Comparison of ENCODE assay signal across 8 cellular contexts in the genomic region with DNA sequence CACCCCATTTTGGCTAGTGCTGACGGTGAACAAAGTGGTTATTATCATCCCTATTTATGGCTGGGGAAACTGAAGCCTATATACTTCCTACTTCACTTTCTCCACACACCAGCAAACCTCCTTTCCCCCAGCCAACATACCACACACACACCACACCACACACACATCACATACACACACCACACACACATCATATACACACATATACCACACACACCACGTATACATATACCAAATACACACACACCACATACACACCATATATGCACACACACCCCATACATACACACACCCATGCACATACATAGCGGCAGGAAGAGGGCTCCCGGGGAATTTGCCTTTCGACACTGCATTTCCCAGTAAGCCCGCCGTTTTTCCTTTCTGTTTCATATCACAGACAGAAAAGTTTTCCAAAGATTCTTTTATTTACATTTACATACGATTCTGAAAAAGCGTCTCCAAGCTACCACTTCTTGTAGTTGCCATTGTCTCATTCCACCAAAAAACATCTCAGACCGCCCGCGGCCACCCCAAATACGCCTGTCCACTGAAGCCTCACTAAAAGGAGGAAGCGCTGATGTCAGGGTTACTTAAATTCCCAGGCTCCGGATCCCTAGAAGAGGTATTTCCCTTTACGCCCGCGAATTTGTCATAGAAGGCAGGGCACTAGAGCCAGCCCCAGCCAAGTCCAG. TPM values are rescaled to one million over a fixed set of nuclear protein-coding genes. Genes with fewer than 3 reads are reported as not detected.
A peak's percentile ranks its signal among the peaks of the same experiment; 100 is the strongest.
DNase-seq lines count a peak whose midpoint lies in the region; ATAC-seq, FAIRE-seq and TF ChIP-seq lines count a peak whose summit lies in the region.

No MANE protein-coding gene starts in this region.

- DNase-seq in A549 (ENCODE audit: low read depth in 1 of 2, low spot score in 1 of 2) (no peak), ascending aorta (ENCODE audit: low spot score in 2 of 2) (no peak), HepG2 (ENCODE audit: low spot score) (no peak), GM13977 (ENCODE audit: low spot score) (no peak), DMS153 treated with DMSO at 0.1 percent for 48 hours (lab: John Stamatoyannopoulos, UW; ENCODE audit: unreplicated experiment) (no peak), dedifferentiated amniotic fluid mesenchymal stem cell (ENCODE audit: extremely low spot score) (no peak), NCI-H1048 (lab: John Stamatoyannopoulos, UW) (no peak)

- peak overlapping the region; percentile 62 for H3K4me3 ChIP-seq in A549
- peak overlapping the region; percentile 42 for H3K4me3 ChIP-seq in HEK293 (ENCODE audit: low read depth, low read length)
- peak overlapping the region; percentile 53 to 68 for H3K4me3 ChIP-seq in ascending aorta
- H3K4me3 ChIP-seq in HepG2 (replicated peaks in 1 of 3; ENCODE audit: insufficient read depth in 1 of 3, low read depth in 2 of 3, low read length in 3 of 3), result peak overlapping the region; percentile 63 to 88 (median 75)

- H3K4me2 ChIP-seq in A549 (peak overlapping the region; percentile 88), HepG2 (ENCODE audit: low read depth, low read length) (peak overlapping the region; percentile 86)

- 6% methylated on average over 18 of the region's 18 CpGs for WGBS in A549 (ENCODE audit: missing lambda C conversion rate)
- WGBS in HepG2 (ENCODE audit: low lambda C conversion rate), result 8% methylated on average over 18 of the region's 18 CpGs

- no peak for TF ChIP-seq EP300 in A549 (IDR thresholded peaks at IDR 0.05)
- no peak for TF ChIP-seq EP300 in HepG2 (IDR thresholded peaks at IDR 0.05; ENCODE audit: low read depth in 2 of 2, low read length in 2 of 2)
- no peak for TF ChIP-seq EP300 in HepG2 (CRISPR knock-in tag; IDR thresholded peaks at IDR 0.05; ENCODE audit: borderline replicate concordance)

- H3K4me1 ChIP-seq in A549 (peaks cover 23% of the 10 kb centered on the region; the same call in 2 of the 3 replicates), HEK293 (ENCODE audit: control insufficient read depth, insufficient read depth, low read length) (peaks cover 4% of the 10 kb centered on the region; the same call in 1 of the 2 replicates), ascending aorta (peaks cover 3 to 18% of the 10 kb centered on the region in 2 donors), HepG2 (ENCODE audit: insufficient read depth, low read length) (peaks cover 51% of the 10 kb centered on the region)

- TF ChIP-seq POLR2A in A549 (IDR thresholded peaks at IDR 0.05; ENCODE audit: low read length), result peak; percentile 23; the same call in 1 of the 2 replicates
- peak in 1 of 2 experiments; percentile 37; a peak in 1 of 4 replicates for TF ChIP-seq POLR2A in HepG2 (IDR thresholded peaks at IDR 0.05; ENCODE audit: insufficient read depth in 1 of 2, low read depth in 2 of 2, low read length in 2 of 2)

- in situ Hi-C loops in HepG2 (cut with HindIII; ENCODE audit: extremely low pct_ligation_motif_present, low pct_unique_long_range_greater_than_20kb) (loop anchor here (10.0 kb wide), 1 partner anchor 62 kb away; no protein-coding TSS in a partner anchor), GM13977 (cut with MboI; ENCODE audit: low pct_unique_long_range_greater_than_20kb, low sequenced_read_pairs, unreplicated experiment) (no loop called here)

- H4K20me1 ChIP-seq in HepG2 (ENCODE audit: insufficient read depth, low read length), result no peaks in the 10 kb centered on the region

- peaks cover 32% of the 10 kb centered on the region for H3K79me2 ChIP-seq in HepG2 (ENCODE audit: insufficient read depth, low read length)

- H3K9ac ChIP-seq in HepG2 (ENCODE audit: insufficient read depth, low read depth, low read length), result peak overlapping the region; percentile 79

- POLR2A ChIA-PET in A549 (lab: Yijun Ruan, JAX), result interaction anchor here (0.7 to 1.8 kb wide), 13 partner anchors 9 to 244 kb away, joined by 3 to 8 read pairs (median 4); partner anchors contain the start of genes CD63, ESYT1, PA2G4 and PYM1
- POLR2A ChIA-PET in HEK293 (lab: Yijun Ruan, JAX), result interaction anchor here (0.6 to 2.6 kb wide), 32 partner anchors 12 to 1612 kb away, joined by 3 to 66 read pairs (median 8); partner anchors contain the start of genes CD63, DNAJC14, NACA and ORMDL2
- POLR2A ChIA-PET in HepG2 (lab: Yijun Ruan, JAX), result interaction anchor here (0.6 to 3.2 kb wide), 33 partner anchors 11 to 387 kb away, joined by 3 to 60 read pairs (median 8); partner anchors contain the start of genes BLOC1S1, CD63, DNAJC14 and ERBB3

- peaks cover 10 to 68% of the 10 kb centered on the region in 2 experiments for H3K36me3 ChIP-seq in HEK293 (ENCODE audit: control insufficient read depth in 2 of 2, insufficient read depth in 1 of 2, low read length in 2 of 2)
- no peaks in the 10 kb centered on the region for H3K36me3 ChIP-seq in ascending aorta
- H3K36me3 ChIP-seq in HepG2 (replicated peaks in 1 of 2; ENCODE audit: control insufficient read depth in 1 of 2, insufficient read depth in 2 of 2, low read length in 2 of 2), result peaks cover 2 to 23% of the 10 kb centered on the region in 2 experiments

- TF ChIP-seq CTCF in A549 (IDR thresholded peaks at IDR 0.05), result no peak
- TF ChIP-seq CTCF in HEK293 (tag by site-specific recombination; IDR thresholded peaks at IDR 0.05), result no peak
- no peak for TF ChIP-seq CTCF in ascending aorta (IDR thresholded peaks at IDR 0.05)
- TF ChIP-seq CTCF in HepG2 (CRISPR knock-in tag; IDR thresholded peaks at IDR 0.05), result no peak
- no peak for TF ChIP-seq CTCF in GM13977 (IDR thresholded peaks at IDR 0.05; ENCODE audit: extremely low read depth, insufficient read depth, missing control alignments)

- CTCF ChIA-PET in A549 (lab: Yijun Ruan, JAX), result interaction anchor here (1.0 to 2.9 kb wide), 12 partner anchors 12 to 234 kb away, joined by 3 to 15 read pairs (median 6); no protein-coding TSS in a partner anchor
- CTCF ChIA-PET in HEK293 (lab: Yijun Ruan, JAX), result interaction anchor here (0.6 to 3.0 kb wide), 10 partner anchors 17 to 254 kb away, joined by 3 to 30 read pairs (median 4); partner anchors contain the start of gene SUOX
- CTCF ChIA-PET in HepG2 (lab: Yijun Ruan, JAX; ENCODE audit: low intra/inter-chr PET ratio, low total read pairs), result interaction anchor here (1.5 kb wide), 1 partner anchor 17 kb away, joined by 4 read pairs; no protein-coding TSS in a partner anchor

- TF ChIP-seq RAD21 in A549 (conservative IDR thresholded peaks at IDR 0.05 in 1 of 2, IDR thresholded peaks at IDR 0.05 in 1 of 2), result no peak
- no peak for TF ChIP-seq RAD21 in HepG2 (CRISPR knock-in tag; IDR thresholded peaks at IDR 0.05)

- H3K27me3 ChIP-seq in ascending aorta, result no peaks in the 10 kb centered on the region
- H3K27me3 ChIP-seq in HepG2 (ENCODE audit: control insufficient read depth in 1 of 2, insufficient read depth in 2 of 2, low read length in 2 of 2), result no peaks in the 10 kb centered on the region

- H2AFZ ChIP-seq in HepG2 (ENCODE audit: low read length), result no peak overlapping the region

- H3K9me3 ChIP-seq in A549, result no peaks in the 10 kb centered on the region
- no peaks in the 10 kb centered on the region for H3K9me3 ChIP-seq in HEK293 (ENCODE audit: control insufficient read depth, insufficient read depth, low read depth, low read length)
- H3K9me3 ChIP-seq in ascending aorta, result no peaks in the 10 kb centered on the region
- H3K9me3 ChIP-seq in HepG2 (ENCODE audit: low read length), result no peaks in the 10 kb centered on the region

- H3K27ac ChIP-seq in A549 (peak overlapping the region; percentile 69 to 83), HEK293 (ENCODE audit: extremely low read depth, low read depth, low read length) (peak overlapping the region; percentile 43), ascending aorta (peak overlapping the region; percentile 85 to 86), HepG2 (ENCODE audit: extremely low read length, insufficient read depth, low read length) (peak overlapping the region; percentile 79)

- ATAC-seq in A549, result peak in 1 of 2 experiments; percentile 15; a peak in 1 of 6 replicates
- ATAC-seq in HepG2, result no peak

- TSS peak; percentile 98 for BruUV-seq in HepG2 (replicated peaks; lab: Mats Ljungman, UMichigan)

- FAIRE-seq in A549 (lab: Jason Lieb, UNC) (no peak), HepG2 (lab: Jason Lieb, UNC) (peak; percentile 56)

- intact Hi-C loops in ascending aorta (cut with DNase I) (loop anchor here (1.0 kb wide), 1 partner anchor 41 kb away; no protein-coding TSS in a partner anchor), HepG2 (cut with micrococcal nuclease; ENCODE audit: unreplicated experiment) (no loop called here)

RNA-seq across cellular contexts. Expression of gene RAB5B, which starts 0.8 kb away (rescaled TPM):
- polyA plus RNA-seq in A549 (2011; rRNA removed), result 90.4 and 93.7 TPM in 2 replicates
- 27.6 and 37.7 TPM in 2 replicates for polyA plus RNA-seq in A549 (2012; cell fraction: cytosol; rRNA removed)
- polyA plus RNA-seq in A549 (2012; cell fraction: nucleus; rRNA removed), result 14.7 and 20.9 TPM in 2 replicates
- 27.7 to 37.2 TPM (median 36.3 TPM) in 3 replicates for polyA plus RNA-seq in A549 (2017; fragmentation: RNase III; extraction: RNeasy Plus Mini Kit Qiagen cat#74134 plus additional on column Dnase treatment)
- 68.1 and 80.7 TPM in 2 replicates for polyA minus RNA-seq in A549 (2011; rRNA and poly(A)+ RNA removed)
- 48.0 TPM for total RNA-seq in ascending aorta
- 26.0 and 33.1 TPM in 2 replicates for total RNA-seq in HepG2 (2016; rRNA removed; fragmentation: Illumina TruSeq; extraction: Trizol)
- total RNA-seq in HepG2 (2016; cell fraction: cytosol; rRNA removed; fragmentation: Illumina TruSeq; extraction: Trizol; ENCODE audit: low read depth), result 8.6 and 11.8 TPM in 2 replicates
- total RNA-seq in HepG2 (2016; cell fraction: insoluble cytoplasmic fraction; rRNA removed; fragmentation: Illumina TruSeq; extraction: Trizol), result 24.6 and 33.6 TPM in 2 replicates
- 22.2 and 23.2 TPM in 2 replicates for total RNA-seq in HepG2 (2016; cell fraction: membrane; rRNA removed; fragmentation: Illumina TruSeq; extraction: Trizol)
- total RNA-seq in HepG2 (2016; cell fraction: nucleus; rRNA removed; fragmentation: Illumina TruSeq; extraction: Trizol), result 22.8 and 23.5 TPM in 2 replicates
- 68.3 and 70.4 TPM in 2 replicates for polyA plus RNA-seq in HepG2 (2011; rRNA removed)
- polyA plus RNA-seq in HepG2 (2011; cell fraction: cytosol; rRNA removed), result 43.7 and 67.1 TPM in 2 replicates
- polyA plus RNA-seq in HepG2 (2011; cell fraction: nucleus; rRNA removed), result 32.6 and 46.3 TPM in 2 replicates
- polyA plus RNA-seq in HepG2 (2012), result 39.1 and 42.4 TPM in 2 replicates
- polyA plus RNA-seq in HepG2 (2016; cell fraction: cytosol; fragmentation: Illumina TruSeq; extraction: Trizol; ENCODE audit: low read depth), result 5.6 and 5.9 TPM in 2 replicates
- 45.3 and 46.9 TPM in 2 replicates for polyA plus RNA-seq in HepG2 (2016; cell fraction: insoluble cytoplasmic fraction; fragmentation: Illumina TruSeq; extraction: Trizol; ENCODE audit: low read depth)
- polyA plus RNA-seq in HepG2 (2016; cell fraction: membrane; fragmentation: Illumina TruSeq; extraction: Trizol; ENCODE audit: low read depth), result 22.1 and 22.3 TPM in 2 replicates
- polyA plus RNA-seq in HepG2 (2016; cell fraction: nucleus; fragmentation: Illumina TruSeq; extraction: Trizol; ENCODE audit: insufficient read depth, low read depth), result 45.7 and 46.4 TPM in 2 replicates
- polyA minus RNA-seq in HepG2 (2011; rRNA and poly(A)+ RNA removed; ENCODE audit: low replicate concordance), result 52.5 and 108 TPM in 2 replicates
- 28.2 and 48.5 TPM in 2 replicates for polyA minus RNA-seq in HepG2 (2011; cell fraction: cytosol; rRNA and poly(A)+ RNA removed)
- 32.7 and 43.8 TPM in 2 replicates for polyA minus RNA-seq in HepG2 (2011; cell fraction: nucleus; rRNA and poly(A)+ RNA removed)

RNA-seq across cellular contexts. Expression of gene CDK2, which starts 6.4 kb away (rescaled TPM):
- polyA plus RNA-seq in A549 (2011; rRNA removed), result 51.0 and 86.3 TPM in 2 replicates
- polyA plus RNA-seq in A549 (2012; cell fraction: cytosol; rRNA removed), result 93.1 and 110 TPM in 2 replicates
- polyA plus RNA-seq in A549 (2012; cell fraction: nucleus; rRNA removed), result 72.1 and 82.3 TPM in 2 replicates
- 41.5 to 53.8 TPM (median 48.3 TPM) in 3 replicates for polyA plus RNA-seq in A549 (2017; fragmentation: RNase III; extraction: RNeasy Plus Mini Kit Qiagen cat#74134 plus additional on column Dnase treatment)
- 72.7 and 78.5 TPM in 2 replicates for polyA minus RNA-seq in A549 (2011; rRNA and poly(A)+ RNA removed)
- 24.5 TPM for total RNA-seq in ascending aorta
- 47.5 and 52.0 TPM in 2 replicates for total RNA-seq in HepG2 (2016; rRNA removed; fragmentation: Illumina TruSeq; extraction: Trizol)
- 8.1 TPM in 2 replicates for total RNA-seq in HepG2 (2016; cell fraction: cytosol; rRNA removed; fragmentation: Illumina TruSeq; extraction: Trizol; ENCODE audit: low read depth)
- total RNA-seq in HepG2 (2016; cell fraction: insoluble cytoplasmic fraction; rRNA removed; fragmentation: Illumina TruSeq; extraction: Trizol), result 46.4 and 50.0 TPM in 2 replicates
- total RNA-seq in HepG2 (2016; cell fraction: membrane; rRNA removed; fragmentation: Illumina TruSeq; extraction: Trizol), result 17.5 and 18.3 TPM in 2 replicates
- 26.0 and 34.2 TPM in 2 replicates for total RNA-seq in HepG2 (2016; cell fraction: nucleus; rRNA removed; fragmentation: Illumina TruSeq; extraction: Trizol)
- polyA plus RNA-seq in HepG2 (2011; rRNA removed), result 42.0 and 52.6 TPM in 2 replicates
- 16.9 and 23.3 TPM in 2 replicates for polyA plus RNA-seq in HepG2 (2011; cell fraction: cytosol; rRNA removed)
- polyA plus RNA-seq in HepG2 (2011; cell fraction: nucleus; rRNA removed), result 32.7 and 37.9 TPM in 2 replicates
- polyA plus RNA-seq in HepG2 (2012), result 19.5 and 20.6 TPM in 2 replicates
- polyA plus RNA-seq in HepG2 (2016; cell fraction: cytosol; fragmentation: Illumina TruSeq; extraction: Trizol; ENCODE audit: low read depth), result 3.1 and 3.6 TPM in 2 replicates
- 60.6 and 64.8 TPM in 2 replicates for polyA plus RNA-seq in HepG2 (2016; cell fraction: insoluble cytoplasmic fraction; fragmentation: Illumina TruSeq; extraction: Trizol; ENCODE audit: low read depth)
- polyA plus RNA-seq in HepG2 (2016; cell fraction: membrane; fragmentation: Illumina TruSeq; extraction: Trizol; ENCODE audit: low read depth), result 8.3 and 9.6 TPM in 2 replicates
- 51.4 and 59.6 TPM in 2 replicates for polyA plus RNA-seq in HepG2 (2016; cell fraction: nucleus; fragmentation: Illumina TruSeq; extraction: Trizol; ENCODE audit: insufficient read depth, low read depth)
- 50.1 and 366 TPM in 2 replicates for polyA minus RNA-seq in HepG2 (2011; rRNA and poly(A)+ RNA removed; ENCODE audit: low replicate concordance)
- 18.1 and 20.2 TPM in 2 replicates for polyA minus RNA-seq in HepG2 (2011; cell fraction: cytosol; rRNA and poly(A)+ RNA removed)
- polyA minus RNA-seq in HepG2 (2011; cell fraction: nucleus; rRNA and poly(A)+ RNA removed), result 11.6 and 12.1 TPM in 2 replicates

RNA-seq across cellular contexts. Expression of gene PMEL, which starts 7.2 kb away (rescaled TPM):
- polyA plus RNA-seq in A549 (2011; rRNA removed) (2.2 and 2.3 TPM in 2 replicates), A549 (2017; fragmentation: RNase III; extraction: RNeasy Plus Mini Kit Qiagen cat#74134 plus additional on column Dnase treatment) (0.71 to 1.4 TPM (median 1.0 TPM) in 3 replicates), HepG2 (2011; rRNA removed) (3.3 and 3.4 TPM in 2 replicates)
- polyA plus RNA-seq in A549 (2012; cell fraction: cytosol; rRNA removed), result 1.1 and 1.3 TPM in 2 replicates
- 3.7 and 6.0 TPM in 2 replicates for polyA plus RNA-seq in A549 (2012; cell fraction: nucleus; rRNA removed)
- polyA minus RNA-seq in A549 (2011; rRNA and poly(A)+ RNA removed), result 1.7 and 3.3 TPM in 2 replicates
- total RNA-seq in ascending aorta (not detected), HepG2 (2016; rRNA removed; fragmentation: Illumina TruSeq; extraction: Trizol) (0.35 and 0.49 TPM in 2 replicates)
- total RNA-seq in HepG2 (2016; cell fraction: cytosol; rRNA removed; fragmentation: Illumina TruSeq; extraction: Trizol; ENCODE audit: low read depth), result 0.18 and 0.20 TPM in 2 replicates
- 0.59 and 0.76 TPM in 2 replicates for total RNA-seq in HepG2 (2016; cell fraction: insoluble cytoplasmic fraction; rRNA removed; fragmentation: Illumina TruSeq; extraction: Trizol)
- total RNA-seq in HepG2 (2016; cell fraction: membrane; rRNA removed; fragmentation: Illumina TruSeq; extraction: Trizol), result 0.22 and 0.55 TPM in 2 replicates
- 0.71 and 0.91 TPM in 2 replicates for total RNA-seq in HepG2 (2016; cell fraction: nucleus; rRNA removed; fragmentation: Illumina TruSeq; extraction: Trizol)
- polyA plus RNA-seq in HepG2 (2011; cell fraction: cytosol; rRNA removed), result 1.9 and 3.0 TPM in 2 replicates
- polyA plus RNA-seq in HepG2 (2011; cell fraction: nucleus; rRNA removed), result 4.7 and 4.8 TPM in 2 replicates
- polyA plus RNA-seq in HepG2 (2012), result 1.3 and 1.5 TPM in 2 replicates
- polyA plus RNA-seq in HepG2 (2016; cell fraction: cytosol; fragmentation: Illumina TruSeq; extraction: Trizol; ENCODE audit: low read depth), result 0.27 TPM in 1 of 2 replicates, not detected in the other
- 0.81 TPM in 1 of 2 replicates, not detected in the other for polyA plus RNA-seq in HepG2 (2016; cell fraction: insoluble cytoplasmic fraction; fragmentation: Illumina TruSeq; extraction: Trizol; ENCODE audit: low read depth)
- 0.14 and 0.40 TPM in 2 replicates for polyA plus RNA-seq in HepG2 (2016; cell fraction: membrane; fragmentation: Illumina TruSeq; extraction: Trizol; ENCODE audit: low read depth)
- 1.4 TPM in 2 replicates for polyA plus RNA-seq in HepG2 (2016; cell fraction: nucleus; fragmentation: Illumina TruSeq; extraction: Trizol; ENCODE audit: insufficient read depth, low read depth)
- 1.8 and 3.6 TPM in 2 replicates for polyA minus RNA-seq in HepG2 (2011; rRNA and poly(A)+ RNA removed; ENCODE audit: low replicate concordance)
- 0.62 TPM in 1 of 2 replicates, not detected in the other for polyA minus RNA-seq in HepG2 (2011; cell fraction: cytosol; rRNA and poly(A)+ RNA removed)
- polyA minus RNA-seq in HepG2 (2011; cell fraction: nucleus; rRNA and poly(A)+ RNA removed), result 1.2 and 2.9 TPM in 2 replicates

RNA-seq across cellular contexts. Expression of gene SUOX, which starts 24.0 kb away (rescaled TPM):
- polyA plus RNA-seq in A549 (2011; rRNA removed) (15.6 and 22.2 TPM in 2 replicates), A549 (2017; fragmentation: RNase III; extraction: RNeasy Plus Mini Kit Qiagen cat#74134 plus additional on column Dnase treatment) (10.8 to 13.6 TPM (median 13.5 TPM) in 3 replicates), HepG2 (2011; rRNA removed) (25.9 and 28.9 TPM in 2 replicates)
- 15.6 and 18.6 TPM in 2 replicates for polyA plus RNA-seq in A549 (2012; cell fraction: cytosol; rRNA removed)
- polyA plus RNA-seq in A549 (2012; cell fraction: nucleus; rRNA removed), result 28.5 and 29.2 TPM in 2 replicates
- 32.4 and 44.1 TPM in 2 replicates for polyA minus RNA-seq in A549 (2011; rRNA and poly(A)+ RNA removed)
- total RNA-seq in ascending aorta (5.4 TPM), HepG2 (2016; rRNA removed; fragmentation: Illumina TruSeq; extraction: Trizol) (23.9 and 24.6 TPM in 2 replicates)
- 3.8 and 3.9 TPM in 2 replicates for total RNA-seq in HepG2 (2016; cell fraction: cytosol; rRNA removed; fragmentation: Illumina TruSeq; extraction: Trizol; ENCODE audit: low read depth)
- total RNA-seq in HepG2 (2016; cell fraction: insoluble cytoplasmic fraction; rRNA removed; fragmentation: Illumina TruSeq; extraction: Trizol), result 22.3 and 22.8 TPM in 2 replicates
- 7.8 and 8.4 TPM in 2 replicates for total RNA-seq in HepG2 (2016; cell fraction: membrane; rRNA removed; fragmentation: Illumina TruSeq; extraction: Trizol)
- total RNA-seq in HepG2 (2016; cell fraction: nucleus; rRNA removed; fragmentation: Illumina TruSeq; extraction: Trizol), result 20.4 and 20.9 TPM in 2 replicates
- 20.0 and 24.2 TPM in 2 replicates for polyA plus RNA-seq in HepG2 (2011; cell fraction: cytosol; rRNA removed)
- 30.0 and 31.3 TPM in 2 replicates for polyA plus RNA-seq in HepG2 (2011; cell fraction: nucleus; rRNA removed)
- polyA plus RNA-seq in HepG2 (2012), result 9.8 and 12.4 TPM in 2 replicates
- 2.0 and 2.2 TPM in 2 replicates for polyA plus RNA-seq in HepG2 (2016; cell fraction: cytosol; fragmentation: Illumina TruSeq; extraction: Trizol; ENCODE audit: low read depth)
- 22.7 and 23.4 TPM in 2 replicates for polyA plus RNA-seq in HepG2 (2016; cell fraction: insoluble cytoplasmic fraction; fragmentation: Illumina TruSeq; extraction: Trizol; ENCODE audit: low read depth)
- 3.8 and 4.7 TPM in 2 replicates for polyA plus RNA-seq in HepG2 (2016; cell fraction: membrane; fragmentation: Illumina TruSeq; extraction: Trizol; ENCODE audit: low read depth)
- 31.4 and 33.9 TPM in 2 replicates for polyA plus RNA-seq in HepG2 (2016; cell fraction: nucleus; fragmentation: Illumina TruSeq; extraction: Trizol; ENCODE audit: insufficient read depth, low read depth)
- 44.5 and 46.8 TPM in 2 replicates for polyA minus RNA-seq in HepG2 (2011; rRNA and poly(A)+ RNA removed; ENCODE audit: low replicate concordance)
- polyA minus RNA-seq in HepG2 (2011; cell fraction: cytosol; rRNA and poly(A)+ RNA removed), result 12.1 and 15.9 TPM in 2 replicates
- polyA minus RNA-seq in HepG2 (2011; cell fraction: nucleus; rRNA and poly(A)+ RNA removed), result 25.6 and 32.1 TPM in 2 replicates

RNA-seq across cellular contexts. Expression of gene DGKA, which starts 42.1 kb away (rescaled TPM):
- polyA plus RNA-seq in A549 (2011; rRNA removed) (24.7 and 26.1 TPM in 2 replicates), A549 (2017; fragmentation: RNase III; extraction: RNeasy Plus Mini Kit Qiagen cat#74134 plus additional on column Dnase treatment) (21.0 to 23.7 TPM (median 22.6 TPM) in 3 replicates), HepG2 (2011; rRNA removed) (5.4 and 7.6 TPM in 2 replicates)
- polyA plus RNA-seq in A549 (2012; cell fraction: cytosol; rRNA removed), result 12.7 and 12.8 TPM in 2 replicates
- polyA plus RNA-seq in A549 (2012; cell fraction: nucleus; rRNA removed), result 38.2 and 45.1 TPM in 2 replicates
- 24.3 and 29.2 TPM in 2 replicates for polyA minus RNA-seq in A549 (2011; rRNA and poly(A)+ RNA removed)
- total RNA-seq in ascending aorta (48.6 TPM), HepG2 (2016; rRNA removed; fragmentation: Illumina TruSeq; extraction: Trizol) (2.4 and 2.7 TPM in 2 replicates)
- 1.1 and 1.9 TPM in 2 replicates for total RNA-seq in HepG2 (2016; cell fraction: cytosol; rRNA removed; fragmentation: Illumina TruSeq; extraction: Trizol; ENCODE audit: low read depth)
- total RNA-seq in HepG2 (2016; cell fraction: insoluble cytoplasmic fraction; rRNA removed; fragmentation: Illumina TruSeq; extraction: Trizol), result 2.7 and 2.9 TPM in 2 replicates
- 1.3 and 2.1 TPM in 2 replicates for total RNA-seq in HepG2 (2016; cell fraction: membrane; rRNA removed; fragmentation: Illumina TruSeq; extraction: Trizol)
- total RNA-seq in HepG2 (2016; cell fraction: nucleus; rRNA removed; fragmentation: Illumina TruSeq; extraction: Trizol), result 3.6 and 4.1 TPM in 2 replicates
- polyA plus RNA-seq in HepG2 (2011; cell fraction: cytosol; rRNA removed), result 4.6 and 23.7 TPM in 2 replicates
- 43.0 and 71.3 TPM in 2 replicates for polyA plus RNA-seq in HepG2 (2011; cell fraction: nucleus; rRNA removed)
- 8.8 and 12.1 TPM in 2 replicates for polyA plus RNA-seq in HepG2 (2012)
- 0.36 and 0.54 TPM in 2 replicates for polyA plus RNA-seq in HepG2 (2016; cell fraction: cytosol; fragmentation: Illumina TruSeq; extraction: Trizol; ENCODE audit: low read depth)
- 3.2 and 5.2 TPM in 2 replicates for polyA plus RNA-seq in HepG2 (2016; cell fraction: insoluble cytoplasmic fraction; fragmentation: Illumina TruSeq; extraction: Trizol; ENCODE audit: low read depth)
- 0.80 and 1.6 TPM in 2 replicates for polyA plus RNA-seq in HepG2 (2016; cell fraction: membrane; fragmentation: Illumina TruSeq; extraction: Trizol; ENCODE audit: low read depth)
- 6.1 and 11.3 TPM in 2 replicates for polyA plus RNA-seq in HepG2 (2016; cell fraction: nucleus; fragmentation: Illumina TruSeq; extraction: Trizol; ENCODE audit: insufficient read depth, low read depth)
- polyA minus RNA-seq in HepG2 (2011; rRNA and poly(A)+ RNA removed; ENCODE audit: low replicate concordance), result 6.8 and 8.5 TPM in 2 replicates
- polyA minus RNA-seq in HepG2 (2011; cell fraction: cytosol; rRNA and poly(A)+ RNA removed), result 3.0 and 5.1 TPM in 2 replicates
- 14.8 and 18.0 TPM in 2 replicates for polyA minus RNA-seq in HepG2 (2011; cell fraction: nucleus; rRNA and poly(A)+ RNA removed)
